In genomic region chr7:43869898-43870240, GRCh38 we compare ENCODE assay signal across 8 cellular contexts. TPM values are rescaled to one million over a fixed set of nuclear protein-coding genes. Genes with fewer than 3 reads are reported as not detected.
A peak's percentile ranks its signal among the peaks of the same experiment; 100 is the strongest.
DNase-seq lines count a peak whose midpoint lies in the region; ATAC-seq and TF ChIP-seq lines count a peak whose summit lies in the region.

No MANE protein-coding gene starts in this region.

- CTCF ChIA-PET in RWPE1 (lab: Yijun Ruan, JAX), result no interaction called here

- ATAC-seq in HG02885 (IDR thresholded peaks at IDR 0.05; ENCODE audit: poor library complexity, unreplicated experiment), result peak; percentile 7

- intact Hi-C loops in uterus (cut with DNase I; ENCODE audit: low total_unique reads), result no loop called here

- H3K36me3 ChIP-seq in duodenal mucosa (ENCODE audit: control insufficient read depth in 1 of 2, insufficient read depth in 2 of 2, low read length in 2 of 2) (peaks cover 15 to 16% of the 10 kb centered on the region in 2 donors), uterus (no peaks in the 10 kb centered on the region)

- no peak for TF ChIP-seq CTCF in RWPE1 (conservative IDR thresholded peaks at IDR 0.05; ENCODE audit: low read depth)
- no peak for TF ChIP-seq CTCF in uterus (IDR thresholded peaks at IDR 0.05)

- H3K27ac ChIP-seq in RWPE1 (peak overlapping the region; percentile 95), duodenal mucosa (ENCODE audit: low read depth, low read length) (peak overlapping the region; percentile 64), uterus (peak overlapping the region; percentile 93 to 98)

- no peak for TF ChIP-seq POLR2A in uterus (IDR thresholded peaks at IDR 0.05)

- H3K27me3 ChIP-seq in duodenal mucosa (ENCODE audit: control insufficient read depth in 1 of 2, insufficient read depth in 2 of 2, low read length in 2 of 2), result no peaks in the 10 kb centered on the region
- H3K27me3 ChIP-seq in mononuclear cell (ENCODE audit: insufficient read depth, low read length), result no peaks in the 10 kb centered on the region
- no peaks in the 10 kb centered on the region for H3K27me3 ChIP-seq in uterus

- no peaks in the 10 kb centered on the region for H3K9me3 ChIP-seq in duodenal mucosa (ENCODE audit: control insufficient read depth in 1 of 2, low read length in 2 of 2)
- no peaks in the 10 kb centered on the region for H3K9me3 ChIP-seq in mononuclear cell (ENCODE audit: low read depth, low read length)
- no peaks in the 10 kb centered on the region for H3K9me3 ChIP-seq in uterus

- H3K9ac ChIP-seq in duodenal mucosa (ENCODE audit: low read depth in 1 of 2, low read length in 2 of 2), result peak overlapping the region; percentile 73

- DNase-seq in GM04504 (ENCODE audit: low read depth) (peak; percentile 85), RWPE1 (ENCODE audit: low spot score) (peak; percentile 86), uterus (peak; percentile 51 to 68), SK-N-DZ (ENCODE audit: low spot score) (no peak), activated gamma-delta T cell (lab: John Stamatoyannopoulos, UW) (no peak)

- POLR2A ChIA-PET in RWPE1 (lab: Yijun Ruan, JAX; ENCODE audit: low non-redundant PET), result interaction anchor here (0.5 to 0.9 kb wide), 3 partner anchors 24 to 141 kb away, joined by 3 to 8 read pairs (median 3); partner anchors contain the start of gene COA1

- peaks cover 27% of the 10 kb centered on the region in 2 donors for H3K4me1 ChIP-seq in duodenal mucosa (ENCODE audit: control insufficient read depth in 1 of 2, insufficient read depth in 2 of 2, low read length in 2 of 2)
- peaks cover 18% of the 10 kb centered on the region for H3K4me1 ChIP-seq in mononuclear cell (ENCODE audit: insufficient read depth, low read length)
- no peaks in the 10 kb centered on the region for H3K4me1 ChIP-seq in uterus

- H3K4me3 ChIP-seq in duodenal mucosa (ENCODE audit: low read depth in 1 of 2, low read length in 2 of 2) (peak overlapping the region; percentile 82 to 87), mononuclear cell (ENCODE audit: low read length) (peak overlapping the region; percentile 56), uterus (peak overlapping the region; percentile 82 to 85)

RNA-seq across cellular contexts. Expression of gene MRPS24, which starts 0.6 kb away (rescaled TPM):
- total RNA-seq in mononuclear cell (53.1 TPM), uterus (100 to 1,000 TPM in 2 of 4 donors, 10 to 100 TPM in 2; 34.2 to 134 (median 91.1) TPM)
- 151 and 153 TPM in 2 replicates for polyA plus RNA-seq in SK-N-DZ (2014; cell fraction: cytosol; rRNA removed)
- polyA plus RNA-seq in SK-N-DZ (2014; cell fraction: nucleus; rRNA removed), result 78.2 and 108 TPM in 2 replicates

RNA-seq across cellular contexts. Expression of gene URGCP, which starts 36.5 kb away (rescaled TPM):
- total RNA-seq in mononuclear cell, result 19.2 TPM
- total RNA-seq in uterus, result 10 to 100 TPM; 13.1 to 44.8 (median 28.9) TPM
- 15.8 and 22.5 TPM in 2 replicates for polyA plus RNA-seq in SK-N-DZ (2014; cell fraction: cytosol; rRNA removed)
- 14.4 and 14.8 TPM in 2 replicates for polyA plus RNA-seq in SK-N-DZ (2014; cell fraction: nucleus; rRNA removed)

RNA-seq across cellular contexts. Expression of gene UBE2D4, which starts 56.4 kb away (rescaled TPM):
- total RNA-seq in mononuclear cell (6.3 TPM), uterus (10 to 100 TPM in 3 of 4 donors, 1 to 10 TPM in 1; 5.1 to 23.8 (median 16.5) TPM)
- polyA plus RNA-seq in SK-N-DZ (2014; cell fraction: cytosol; rRNA removed), result 14.3 and 20.9 TPM in 2 replicates
- 1.9 and 13.7 TPM in 2 replicates for polyA plus RNA-seq in SK-N-DZ (2014; cell fraction: nucleus; rRNA removed)

Comparison
In these comparisons a context has a peak if more than half of its experiments do, and no peak if none do; other contexts are left out.
1. DNase-seq: peak in GM04504 (single experiment), RWPE1 (single experiment) and uterus (2 of 2); none in SK-N-DZ (single experiment) and activated gamma-delta T cell (single experiment).
2. Peak in every context shown above with its lines, with median percentiles within 50 percentile points of each other: H3K27ac ChIP-seq and H3K4me3 ChIP-seq.